ENCODE assay signal across 15 cellular contexts in genomic region chr20:49052334-49052733, GRCh38. TPM values are rescaled to one million over a fixed set of nuclear protein-coding genes. Genes with fewer than 3 reads are reported as not detected.
DNase-seq lines count a peak whose midpoint lies in the region; ATAC-seq and TF ChIP-seq lines count a peak whose summit lies in the region.
"Had no signal": no experiment of that assay in that cellular context is flagged by ENCODE, and none has a peak within 500 bp of the region (broad histone marks: within the 10 kb centered on the region; RNA-seq: fewer than 3 reads in every experiment).

No MANE protein-coding gene starts in this region.

- H3K9me3 Mint-ChIP-seq in CD4-positive, CD25-positive, alpha-beta regulatory T cell: no peaks in the 10 kb centered on the region
- H3K9me3 Mint-ChIP-seq in immature natural killer cell: no peaks in the 10 kb centered on the region
- H3K9me3 Mint-ChIP-seq in CD4-positive, alpha-beta T cell: no peaks in the 10 kb centered on the region
- H3K9me3 Mint-ChIP-seq: activated CD4-positive, alpha-beta T cell treated with anti-CD3 and anti-CD28 coated beads, Interleukin-2, amount 10 ng/mL, durations not matched to agents 24 days and 14 days had no signal

- POLR2A ChIA-PET in HCT116 (lab: Charles Lee): no interaction called here
- POLR2A ChIA-PET in CD4-positive, alpha-beta T cell (lab: Charles Lee): no interaction called here

- peaks cover 24 to 82% (median 67%) of the 10 kb centered on the region in 4 donors for H3K4me1 Mint-ChIP-seq in CD4-positive, CD25-positive, alpha-beta regulatory T cell
- H3K4me1 Mint-ChIP-seq in immature natural killer cell: peaks cover 31 to 75% of the 10 kb centered on the region in 2 donors
- H3K4me1 Mint-ChIP-seq in CD4-positive, alpha-beta T cell (ENCODE audit: low read depth): peaks cover 64% of the 10 kb centered on the region

- no TSS peak for BruUV-seq in HCT116 (replicated peaks; lab: Mats Ljungman, UMichigan)

- TF ChIP-seq CTCF in HCT116 (IDR thresholded peaks at IDR 0.05 in 2 of 3, conservative IDR thresholded peaks at IDR 0.05 in 1 of 3; ENCODE audit: borderline replicate concordance in 1 of 3, insufficient read depth in 1 of 3, low read depth in 2 of 3, low read length in 2 of 3): no peak
- TF ChIP-seq CTCF in CD4-positive, alpha-beta T cell (IDR thresholded peaks at IDR 0.05): no peak

- intact Hi-C loops in HCT116 (cut with micrococcal nuclease): no loop called here
- intact Hi-C loops in CD4-positive, alpha-beta T cell (cut with DNase I, micrococcal nuclease): no loop called here

- CTCF ChIA-PET in HCT116 (lab: Charles Lee): no interaction called here
- CTCF ChIA-PET in CD4-positive, alpha-beta T cell (lab: Charles Lee): interaction anchor here (1.2 kb wide), 1 partner anchor 1117 kb away, joined by 3 read pairs; no protein-coding TSS in a partner anchor

- no peak for DNase-seq in CD4-positive, CD25-positive, alpha-beta regulatory T cell
- DNase-seq in HCT116 (ENCODE audit: low read depth, low spot score) (no peak), SW480 (ENCODE audit: low spot score) (peak; percentile 65), immature natural killer cell (no peak), DMS153 (lab: John Stamatoyannopoulos, UW) (no peak), GM19238 (ENCODE audit: insufficient read length, low spot score) (no peak)
- DNase-seq in CD4-positive, alpha-beta T cell: no peak
- DNase-seq: activated CD4-positive, alpha-beta T cell treated with anti-CD3 and anti-CD28 coated beads, Interleukin-2, amount 10 ng/mL, durations not matched to agents 24 days and 14 days; effector CD4-positive, alpha-beta T cell; heart left ventricle; NCI-H1048; NCI-H524 treated with DMSO at 0.1 percent for 48 hours; stimulated activated CD4-positive, alpha-beta T cell treated with anti-CD3 and anti-CD28 coated beads, Interleukin-2, amount 100 ng/mL, for 24 hours; stimulated activated naive CD4-positive, alpha-beta T cell treated with Interleukin-2 at 50 U/mL for 16 hours had no signal

- H3K9me3 ChIP-seq in CD4-positive, CD25-positive, alpha-beta regulatory T cell (ENCODE audit: control insufficient read depth in 2 of 2, low read length in 2 of 2): no peaks in the 10 kb centered on the region
- no peaks in the 10 kb centered on the region for H3K9me3 ChIP-seq in HCT116 (ENCODE audit: control insufficient read depth in 1 of 2, insufficient read depth in 1 of 2, low read depth in 1 of 2, low read length in 2 of 2)
- H3K9me3 ChIP-seq in CD4-positive, alpha-beta T cell (ENCODE audit: control insufficient read depth, low read length): no peaks in the 10 kb centered on the region
- H3K9me3 ChIP-seq: heart left ventricle had no signal

- no peaks in the 10 kb centered on the region for H3K27me3 ChIP-seq in CD4-positive, CD25-positive, alpha-beta regulatory T cell (ENCODE audit: control insufficient read depth, insufficient read depth, low read length)
- no peaks in the 10 kb centered on the region for H3K27me3 ChIP-seq in HCT116 (ENCODE audit: insufficient read depth, low read length)
- no peaks in the 10 kb centered on the region for H3K27me3 ChIP-seq in CD4-positive, alpha-beta T cell (ENCODE audit: control insufficient read depth, insufficient read depth, low read length)
- H3K27me3 ChIP-seq: heart left ventricle had no signal

- peak overlapping the region in 3 of 4 donors; percentile 0 to 60 (median 51) for H3K4me3 Mint-ChIP-seq in CD4-positive, CD25-positive, alpha-beta regulatory T cell
- H3K4me3 Mint-ChIP-seq in immature natural killer cell: no peak overlapping the region
- no peak overlapping the region for H3K4me3 Mint-ChIP-seq in CD4-positive, alpha-beta T cell
- H3K4me3 Mint-ChIP-seq: activated CD4-positive, alpha-beta T cell treated with anti-CD3 and anti-CD28 coated beads, Interleukin-2, amount 10 ng/mL, durations not matched to agents 24 days and 14 days had no signal

- no peak for TF ChIP-seq RAD21 in HCT116 (IDR thresholded peaks at IDR 0.05; ENCODE audit: low read depth)

- H3K27ac Mint-ChIP-seq in CD4-positive, CD25-positive, alpha-beta regulatory T cell: peak overlapping the region; percentile 5 to 72 (median 27)
- peak overlapping the region in 4 of 6 donors; percentile 15 to 50 (median 20) for H3K27ac Mint-ChIP-seq in immature natural killer cell
- H3K27ac Mint-ChIP-seq in CD4-positive, alpha-beta T cell: no peak overlapping the region
- H3K27ac Mint-ChIP-seq: activated CD4-positive, alpha-beta T cell treated with anti-CD3 and anti-CD28 coated beads, Interleukin-2, amount 10 ng/mL, durations not matched to agents 24 days and 14 days had no signal

- H3K4me1 ChIP-seq in CD4-positive, CD25-positive, alpha-beta regulatory T cell (ENCODE audit: control insufficient read depth, insufficient read depth, low read length, poor library complexity, severe bottlenecking): peaks cover 53% of the 10 kb centered on the region
- H3K4me1 ChIP-seq in HCT116 (ENCODE audit: control insufficient read depth in 1 of 2, insufficient read depth in 2 of 2, low read length in 2 of 2): peaks cover 12 to 14% of the 10 kb centered on the region in 2 experiments

- H3K36me3 ChIP-seq in CD4-positive, CD25-positive, alpha-beta regulatory T cell (ENCODE audit: control insufficient read depth, insufficient read depth, low read length): no peaks in the 10 kb centered on the region
- peaks cover 2 to 42% of the 10 kb centered on the region in 2 experiments; a peak in 3 of 4 replicates for H3K36me3 ChIP-seq in HCT116 (ENCODE audit: control insufficient read depth in 1 of 2, insufficient read depth in 2 of 2, low read length in 2 of 2)

- no peak overlapping the region for H3K4me2 ChIP-seq in HCT116 (ENCODE audit: low read length)

- no peak for TF ChIP-seq POLR2A in HCT116 (IDR thresholded peaks at IDR 0.05; ENCODE audit: borderline replicate concordance, extremely low read depth, insufficient read depth, insufficient read length)

- H3K4me3 ChIP-seq in CD4-positive, CD25-positive, alpha-beta regulatory T cell (ENCODE audit: low read depth, low read length): no peak overlapping the region
- no peak overlapping the region for H3K4me3 ChIP-seq in HCT116 (replicated peaks in 1 of 2; ENCODE audit: low read depth in 1 of 2, low read length in 2 of 2)
- H3K4me3 ChIP-seq: heart left ventricle had no signal

- ATAC-seq in CD4-positive, CD25-positive, alpha-beta regulatory T cell (ENCODE audit: low read depth in 2 of 2): no peak
- ATAC-seq in HCT116 (peak; percentile 52; the same call in 1 of the 2 replicates), GM21423 (IDR thresholded peaks at IDR 0.05; ENCODE audit: unreplicated experiment) (no peak)
- ATAC-seq in CD4-positive, alpha-beta T cell (ENCODE audit: poor library complexity): no peak
- ATAC-seq: heart left ventricle had no signal

- H4K20me1 ChIP-seq in HCT116 (ENCODE audit: insufficient read depth): peaks cover 63% of the 10 kb centered on the region

- H3K27me3 Mint-ChIP-seq in CD4-positive, CD25-positive, alpha-beta regulatory T cell: no peaks in the 10 kb centered on the region
- H3K27me3 Mint-ChIP-seq in immature natural killer cell (ENCODE audit: low read depth in 3 of 3): peaks cover 0 to 2% (median 2%) of the 10 kb centered on the region in 3 donors
- H3K27me3 Mint-ChIP-seq in CD4-positive, alpha-beta T cell: no peaks in the 10 kb centered on the region
- H3K27me3 Mint-ChIP-seq: activated CD4-positive, alpha-beta T cell treated with anti-CD3 and anti-CD28 coated beads, Interleukin-2, amount 10 ng/mL, durations not matched to agents 24 days and 14 days had no signal

- RAD21 ChIA-PET in HCT116 (lab: Charles Lee; ENCODE audit: low non-redundant PET in 1 of 2, low total read pairs in 2 of 2, uncharacterized antibody in 2 of 2, unreplicated experiment in 2 of 2): no interaction called here

- no peaks in the 10 kb centered on the region for H3K9me2 ChIP-seq in HCT116 (ENCODE audit: insufficient read depth)

- peaks cover 100% of the 10 kb centered on the region for H3K79me2 ChIP-seq in HCT116 (ENCODE audit: insufficient read depth, low read length)

- no peak overlapping the region for H2AFZ ChIP-seq in HCT116 (ENCODE audit: low read depth, low read length, poor library complexity, severe bottlenecking)

- peaks cover 13% of the 10 kb centered on the region for H3K36me3 Mint-ChIP-seq in CD4-positive, CD25-positive, alpha-beta regulatory T cell
- H3K36me3 Mint-ChIP-seq in immature natural killer cell: peaks cover 0 to 4% (median 0%) of the 10 kb centered on the region in 3 donors
- peaks cover 43% of the 10 kb centered on the region for H3K36me3 Mint-ChIP-seq in CD4-positive, alpha-beta T cell (ENCODE audit: low read depth)

- no peak overlapping the region for H3K9ac ChIP-seq in HCT116 (ENCODE audit: low read length)

- H3K27ac ChIP-seq in CD4-positive, CD25-positive, alpha-beta regulatory T cell (ENCODE audit: insufficient read depth, low read length, poor library complexity, severe bottlenecking): no peak overlapping the region
- H3K27ac ChIP-seq in HCT116 (ENCODE audit: low read depth, low read length): no peak overlapping the region
- no peak overlapping the region for H3K27ac ChIP-seq in CD4-positive, alpha-beta T cell (ENCODE audit: low read depth, low read length)
- H3K27ac ChIP-seq: heart left ventricle had no signal

TF ChIP-seq in HCT116, 20 proteins besides CTCF, POLR2A, EP300 and RAD21 (continues in another document):
- no peak for TF ChIP-seq FOSL1 (IDR thresholded peaks at IDR 0.05; ENCODE audit: low read depth)
- no peak for TF ChIP-seq CBX3 (IDR thresholded peaks at IDR 0.05; ENCODE audit: low read depth)
- TF ChIP-seq EGR1 (IDR thresholded peaks at IDR 0.05; ENCODE audit: low read depth): no peak
- TF ChIP-seq EZH2phosphoT487 (IDR thresholded peaks at IDR 0.05; ENCODE audit: borderline replicate concordance): no peak
- no peak for TF ChIP-seq ELF1 (IDR thresholded peaks at IDR 0.05; ENCODE audit: borderline replicate concordance, low read depth)
- TF ChIP-seq SP1 (IDR thresholded peaks at IDR 0.05; ENCODE audit: low read depth): no peak
- no peak for TF ChIP-seq CEBPB (IDR thresholded peaks at IDR 0.05; ENCODE audit: low read depth)
- TF ChIP-seq ZFX (IDR thresholded peaks at IDR 0.05): no peak

RNA-seq across cellular contexts. Expression of gene CSE1L, which starts 6.2 kb away (rescaled TPM):
- total RNA-seq in CD4-positive, CD25-positive, alpha-beta regulatory T cell: 29.6 TPM
- polyA plus RNA-seq in CD4-positive, CD25-positive, alpha-beta regulatory T cell: 10 to 100 TPM; 23.7 to 33.9 (median 24.5) TPM
- 158 TPM for total RNA-seq in HCT116 (2021; ENCODE audit: unreplicated experiment)
- 48.2 and 72.8 TPM in 2 replicates for polyA plus RNA-seq in HCT116 (2012)
- 10 to 100 TPM in 2 of 3 donors, 1 to 10 TPM in 1; 8.1 to 21.0 (median 10.3) TPM for polyA plus RNA-seq in immature natural killer cell
- 10 to 100 TPM; 30.0 to 30.1 TPM for total RNA-seq in CD4-positive, alpha-beta T cell

Comparison
In these comparisons a context has a peak if more than half of its experiments do, and no peak if none do; other contexts are left out.
1. H3K4me3 Mint-ChIP-seq: peak in CD4-positive, CD25-positive, alpha-beta regulatory T cell (3 of 4); none in immature natural killer cell (0 of 5) and CD4-positive, alpha-beta T cell (single experiment).